Comparison of ENCODE assay signal across 8 cellular contexts in the genomic region with DNA sequence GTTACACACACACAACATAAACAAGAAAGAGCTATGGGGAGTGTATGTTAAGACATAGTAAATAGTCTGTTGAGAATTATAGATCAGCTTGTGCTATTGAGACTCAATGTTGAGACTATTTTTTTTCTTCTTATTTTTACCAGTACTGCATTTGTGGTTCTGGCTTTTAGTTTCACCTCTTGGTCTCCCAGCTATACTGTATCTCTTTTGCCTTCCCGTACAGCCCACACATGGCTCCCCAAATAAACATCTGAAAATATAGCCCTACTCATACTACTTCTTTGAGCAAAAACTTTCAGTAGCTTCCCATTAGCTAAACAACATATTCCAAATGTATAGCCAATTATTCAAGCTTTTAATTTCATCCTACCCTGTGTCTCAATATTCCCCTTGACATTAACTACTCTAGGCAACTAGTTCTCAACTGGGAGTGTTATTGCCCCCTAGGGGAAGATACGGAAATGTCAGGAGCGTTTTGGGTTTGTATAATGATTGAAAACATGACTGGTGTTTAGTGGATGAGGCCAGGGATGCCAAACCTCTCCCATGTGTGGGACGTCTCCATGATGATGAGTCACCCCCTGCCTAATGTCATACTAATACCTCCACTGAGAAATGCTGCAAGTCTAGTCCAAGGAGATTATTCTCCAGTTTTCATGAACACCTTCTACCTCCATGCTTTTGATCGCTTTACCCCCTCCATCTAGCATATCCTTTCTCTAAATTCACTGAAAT. TPM values are rescaled to one million over a fixed set of nuclear protein-coding genes. Genes with fewer than 3 reads are reported as not detected.
DNase-seq lines count a peak whose midpoint lies in the region; ATAC-seq, FAIRE-seq and TF ChIP-seq lines count a peak whose summit lies in the region.

No MANE protein-coding gene starts in this region.

- H3K4me1 ChIP-seq in kidney (ENCODE audit: control insufficient read depth in 1 of 2, insufficient read depth in 1 of 2, low read depth in 1 of 2, low read length in 2 of 2) = no peaks in the 10 kb centered on the region
- H3K4me1 ChIP-seq in effector memory CD4-positive, alpha-beta T cell (ENCODE audit: control insufficient read depth, insufficient read depth, low read length, poor library complexity, severe bottlenecking) = no peaks in the 10 kb centered on the region

- H3K9ac ChIP-seq in kidney (ENCODE audit: low read length in 2 of 2) = no peak overlapping the region

- no peaks in the 10 kb centered on the region for H3K36me3 ChIP-seq in kidney (ENCODE audit: control insufficient read depth in 1 of 2, insufficient read depth in 2 of 2, low read length in 2 of 2)
- H3K36me3 ChIP-seq in effector memory CD4-positive, alpha-beta T cell (ENCODE audit: control insufficient read depth, insufficient read depth, low read length) = no peaks in the 10 kb centered on the region

- FAIRE-seq in kidney (lab: Jason Lieb, UNC) = no peak

- H3K27ac ChIP-seq in kidney (ENCODE audit: low read depth in 2 of 2, low read length in 2 of 2) = no peak overlapping the region
- H3K27ac ChIP-seq in effector memory CD4-positive, alpha-beta T cell (ENCODE audit: insufficient read depth, low read length, poor library complexity, severe bottlenecking) = no peak overlapping the region

- intact Hi-C loops in kidney (cut with DNase I) = no loop called here

- ATAC-seq in GM18519 (IDR thresholded peaks at IDR 0.05; ENCODE audit: low FRiP score, unreplicated experiment) (peak; percentile 89), HG02870 (IDR thresholded peaks at IDR 0.05; ENCODE audit: unreplicated experiment) (peak; percentile 88)

- no peaks in the 10 kb centered on the region for H3K9me3 ChIP-seq in kidney (ENCODE audit: control insufficient read depth in 1 of 2, low read length in 2 of 2)
- H3K9me3 ChIP-seq in effector memory CD4-positive, alpha-beta T cell (ENCODE audit: control insufficient read depth, low read length) = no peaks in the 10 kb centered on the region

- DNase-seq in COLO829 (ENCODE audit: low spot score) = peak; percentile 68
- DNase-seq in NCI-H2171 (lab: John Stamatoyannopoulos, UW) = peak; percentile 4
- no peak for DNase-seq in astrocyte of the cerebellum (ENCODE audit: low read depth)
- no peak for DNase-seq in kidney
- no peak for DNase-seq in effector CD4-positive, alpha-beta T cell
- DNase-seq in effector memory CD4-positive, alpha-beta T cell = no peak

- no peaks in the 10 kb centered on the region for H3K27me3 ChIP-seq in effector memory CD4-positive, alpha-beta T cell (replicated peaks; ENCODE audit: control insufficient read depth, insufficient read depth, low read length, poor library complexity, severe bottlenecking)

- peak; percentile 73 for TF ChIP-seq CTCF in astrocyte of the cerebellum (IDR thresholded peaks at IDR 0.05; ENCODE audit: low read depth, low read length, missing control alignments)
- TF ChIP-seq CTCF in kidney (IDR thresholded peaks at IDR 0.05; ENCODE audit: borderline replicate concordance, extremely low read depth, insufficient read depth) = peak; percentile 27

- in situ Hi-C loops in astrocyte of the cerebellum (cut with HindIII; ENCODE audit: low sequenced_read_pairs) = no loop called here

- H3K4me3 ChIP-seq in astrocyte of the cerebellum (ENCODE audit: low read depth, low read length) (no peak overlapping the region), kidney (ENCODE audit: low read length in 2 of 2) (no peak overlapping the region)
- H3K4me3 ChIP-seq in effector memory CD4-positive, alpha-beta T cell (ENCODE audit: insufficient read depth, low read depth, low read length, poor library complexity, severe bottlenecking) = no peak overlapping the region

RNA-seq across cellular contexts. Expression of a gene that starts 6.8 kb away (rescaled TPM):
- not detected for total RNA-seq in kidney
- polyA plus RNA-seq in kidney (ENCODE audit: insufficient read depth, low read depth, low replicate concordance) = not detected

RNA-seq across cellular contexts. Expression of a gene that starts 53.9 kb away (rescaled TPM):
- total RNA-seq in kidney = 0.63 TPM
- polyA plus RNA-seq in kidney (ENCODE audit: insufficient read depth, low read depth, low replicate concordance) = not detected

Comparison
In these comparisons a context has a peak if more than half of its experiments do, and no peak if none do; other contexts are left out.
1. DNase-seq: peak in COLO829 (single experiment) and NCI-H2171 (single experiment); none in astrocyte of the cerebellum (single experiment), kidney (single experiment), effector CD4-positive, alpha-beta T cell (single experiment) and effector memory CD4-positive, alpha-beta T cell (0 of 3).